In genomic region chr18:26869640-26870039, GRCh38 we compare ENCODE assay signal across 27 cellular contexts. TPM values are rescaled to one million over a fixed set of nuclear protein-coding genes. Genes with fewer than 3 reads are reported as not detected.
DNase-seq lines count a peak whose midpoint lies in the region; ATAC-seq and TF ChIP-seq lines count a peak whose summit lies in the region.
"Had no signal": no experiment of that assay in that cellular context is flagged by ENCODE, and none has a peak within 500 bp of the region (broad histone marks: within the 10 kb centered on the region; RNA-seq: fewer than 3 reads in every experiment).

No MANE protein-coding gene starts in this region.

- peak; percentile 14 for DNase-seq in NB4 (ENCODE audit: low read depth)
- no peak for DNase-seq in activated naive CD4-positive, alpha-beta T cell treated with anti-CD3 and anti-CD28 coated beads, Interleukin-2, amount 10 ng/mL, durations not matched to agents 7 days and 5 days
- no peak for DNase-seq in SK-N-SH
- DNase-seq: activated CD4-positive, alpha-beta T cell treated with anti-CD3 and anti-CD28 coated beads, Interleukin-2, amount 50 U/mL, for 48 hours; activated effector memory CD4-positive, alpha-beta T cell treated with Interleukin-2 at 50 U/mL for 16 hours; adrenal gland; DMS 273 treated with DMSO at 0.1 percent for 48 hours; foreskin keratinocyte; Karpas-422; NCI-H1105 treated with DMSO at 0.1 percent for 48 hours; NCI-H524; nucleus accumbens; SHP77 treated with DMSO at 0.1 percent for 48 hours; spleen; stimulated activated CD4-positive, alpha-beta T cell treated with anti-CD3 and anti-CD28 coated beads, Interleukin-4, amount 100 ng/mL, for 4 hours; stimulated activated naive CD8-positive, alpha-beta T cell treated with anti-CD3 and anti-CD28 coated beads, Interleukin-15, amount 100 ng/mL, for 72 hours; T-helper 1 cell; transverse colon had no signal

- no peak for TF ChIP-seq POLR2A in NB4 (IDR thresholded peaks at IDR 0.05; ENCODE audit: extremely low read depth, insufficient read length)

- TF ChIP-seq CTCF in NB4 (IDR thresholded peaks at IDR 0.05; ENCODE audit: low read depth, low read length): no peak
- TF ChIP-seq CTCF in SK-N-SH (IDR thresholded peaks at IDR 0.05): no peak

- no peaks in the 10 kb centered on the region for H3K9me2 ChIP-seq in SK-N-SH

- H3K27ac ChIP-seq in layer of hippocampus (ENCODE audit: low read depth, low read length): peak overlapping the region; percentile 58
- H3K27ac ChIP-seq in SK-N-SH (ENCODE audit: low read depth in 2 of 2, low read length in 1 of 2): no peak overlapping the region
- H3K27ac ChIP-seq: adrenal gland, foreskin keratinocyte, transverse colon, VCaP had no signal

- H3K36me3 Mint-ChIP-seq in activated naive CD4-positive, alpha-beta T cell treated with anti-CD3 and anti-CD28 coated beads, Interleukin-2, amount 10 ng/mL, durations not matched to agents 7 days and 5 days: no peaks in the 10 kb centered on the region
- H3K36me3 Mint-ChIP-seq: CD14-positive monocyte had no signal

- H2AFZ ChIP-seq in SK-N-SH (ENCODE audit: low read depth): no peak overlapping the region

- TF ChIP-seq EP300 in SK-N-SH (IDR thresholded peaks at IDR 0.05; ENCODE audit: borderline replicate concordance in 1 of 2, low read depth in 1 of 2, low read length in 1 of 2): no peak

- H3K4me2 ChIP-seq in SK-N-SH: no peak overlapping the region

- H3K9me3 ChIP-seq in SK-N-SH: no peaks in the 10 kb centered on the region
- H3K9me3 ChIP-seq: adrenal gland, spleen, transverse colon had no signal

- H3K27me3 Mint-ChIP-seq in activated naive CD4-positive, alpha-beta T cell treated with anti-CD3 and anti-CD28 coated beads, Interleukin-2, amount 10 ng/mL, durations not matched to agents 7 days and 5 days: peaks cover 1% of the 10 kb centered on the region

- no peak overlapping the region for H3K27ac Mint-ChIP-seq in activated naive CD4-positive, alpha-beta T cell treated with anti-CD3 and anti-CD28 coated beads, Interleukin-2, amount 10 ng/mL, durations not matched to agents 7 days and 5 days
- H3K27ac Mint-ChIP-seq: CD14-positive monocyte; dendritic cell treated with granulocyte-macrophage colony-stimulating factor and Interleukin-4, amounts not matched to agents 40 ng/mL and 50 ng/mL, for 4 days; stimulated activated naive CD8-positive, alpha-beta T cell treated with anti-CD3 and anti-CD28 coated beads, Interleukin-15, amount 100 ng/mL, for 72 hours had no signal

- no peaks in the 10 kb centered on the region for H3K4me1 Mint-ChIP-seq in activated naive CD4-positive, alpha-beta T cell treated with anti-CD3 and anti-CD28 coated beads, Interleukin-2, amount 10 ng/mL, durations not matched to agents 7 days and 5 days
- H3K4me1 Mint-ChIP-seq: stimulated activated naive CD8-positive, alpha-beta T cell treated with anti-CD3 and anti-CD28 coated beads, Interleukin-15, amount 100 ng/mL, for 72 hours had no signal

- no peaks in the 10 kb centered on the region for H3K36me3 ChIP-seq in SK-N-SH (replicated peaks in 1 of 2; ENCODE audit: control insufficient read depth in 1 of 2, insufficient read depth in 2 of 2, low read length in 1 of 2)
- H3K36me3 ChIP-seq: adrenal gland, spleen, transverse colon had no signal

- no peak overlapping the region for H3K9ac ChIP-seq in SK-N-SH

- no peaks in the 10 kb centered on the region for H3F3A ChIP-seq in SK-N-SH (replicated peaks; ENCODE audit: insufficient read depth)

- no peaks in the 10 kb centered on the region for H3K79me2 ChIP-seq in SK-N-SH (ENCODE audit: insufficient read depth)

- 38% methylated on average over 1 of the region's 1 CpG for WGBS in SK-N-SH (ENCODE audit: low lambda C conversion rate)

- POLR2A ChIA-PET in SK-N-SH (lab: Yijun Ruan, JAX): no interaction called here

- H3K9me3 Mint-ChIP-seq in activated naive CD4-positive, alpha-beta T cell treated with anti-CD3 and anti-CD28 coated beads, Interleukin-2, amount 10 ng/mL, durations not matched to agents 7 days and 5 days: no peaks in the 10 kb centered on the region
- H3K9me3 Mint-ChIP-seq: dendritic cell treated with granulocyte-macrophage colony-stimulating factor and Interleukin-4, amounts not matched to agents 40 ng/mL and 50 ng/mL, for 4 days had no signal

- H3K4me1 ChIP-seq in SK-N-SH (ENCODE audit: control insufficient read depth in 1 of 2, insufficient read depth in 2 of 2, low read depth in 1 of 2, low read length in 1 of 2): no peaks in the 10 kb centered on the region; a peak in 2 of 4 replicates
- H3K4me1 ChIP-seq: adrenal gland, foreskin keratinocyte, spleen had no signal

- H3K27me3 ChIP-seq in layer of hippocampus (ENCODE audit: control insufficient read depth, insufficient read depth, low read length) (no peaks in the 10 kb centered on the region), SK-N-SH (ENCODE audit: insufficient read depth) (no peaks in the 10 kb centered on the region; the same call in 1 of the 2 replicates)
- H3K27me3 ChIP-seq: adrenal gland had no signal

- TF ChIP-seq RAD21 in SK-N-SH (IDR thresholded peaks at IDR 0.05; ENCODE audit: low read length): no peak

- CTCF ChIA-PET in activated naive CD4-positive, alpha-beta T cell treated with anti-CD3 and anti-CD28 coated beads, Interleukin-2, amount 10 ng/mL, durations not matched to agents 7 days and 5 days (lab: Charles Lee): no interaction called here
- CTCF ChIA-PET in SK-N-SH (lab: Yijun Ruan, JAX): no interaction called here

- H4K20me1 ChIP-seq in SK-N-SH (ENCODE audit: insufficient read depth): no peaks in the 10 kb centered on the region

- H3K4me3 ChIP-seq in NB4 (ENCODE audit: low read depth, low read length) (no peak overlapping the region), SK-N-SH (ENCODE audit: low read depth in 2 of 2, low read length in 1 of 2) (no peak overlapping the region)
- H3K4me3 ChIP-seq: adrenal gland, spleen, transverse colon had no signal

- ATAC-seq in GM18867 (IDR thresholded peaks at IDR 0.05; ENCODE audit: unreplicated experiment) (peak; percentile 72), GM21786 (IDR thresholded peaks at IDR 0.05; ENCODE audit: unreplicated experiment) (peak; percentile 45), GM19397 (IDR thresholded peaks at IDR 0.05; ENCODE audit: unreplicated experiment) (no peak), GM18861 (IDR thresholded peaks at IDR 0.05; ENCODE audit: unreplicated experiment) (no peak)
- ATAC-seq: foreskin keratinocyte; stimulated activated naive CD8-positive, alpha-beta T cell treated with anti-CD3 and anti-CD28 coated beads, Interleukin-15, amount 100 ng/mL, for 72 hours had no signal

- H3K4me3 Mint-ChIP-seq in activated naive CD4-positive, alpha-beta T cell treated with anti-CD3 and anti-CD28 coated beads, Interleukin-2, amount 10 ng/mL, durations not matched to agents 7 days and 5 days: no peak overlapping the region
- H3K4me3 Mint-ChIP-seq: CD14-positive monocyte; dendritic cell treated with granulocyte-macrophage colony-stimulating factor and Interleukin-4, amounts not matched to agents 40 ng/mL and 50 ng/mL, for 4 days; stimulated activated naive CD8-positive, alpha-beta T cell treated with anti-CD3 and anti-CD28 coated beads, Interleukin-15, amount 100 ng/mL, for 72 hours had no signal

TF ChIP-seq in SK-N-SH, 30 proteins besides CTCF, POLR2A, EP300 and RAD21 (continues in another document):
- TF ChIP-seq JUND (IDR thresholded peaks at IDR 0.05) (no peak), RXRA (IDR thresholded peaks at IDR 0.05; ENCODE audit: borderline replicate concordance, low read depth) (no peak), IRF3 (IDR thresholded peaks at IDR 0.05; ENCODE audit: low read depth, low read length) (no peak), NFIC (IDR thresholded peaks at IDR 0.05; ENCODE audit: borderline replicate concordance) (no peak), FOXM1 (IDR thresholded peaks at IDR 0.05; ENCODE audit: low read depth) (no peak), TCF12 (IDR thresholded peaks at IDR 0.05) (no peak), TEAD4 (IDR thresholded peaks at IDR 0.05; ENCODE audit: borderline replicate concordance, insufficient read depth) (no peak), SIN3A (IDR thresholded peaks at IDR 0.05; ENCODE audit: borderline replicate concordance, low read depth, low read length) (no peak), MXI1 (IDR thresholded peaks at IDR 0.05; ENCODE audit: low read depth, low read length) (no peak), ELF1 (IDR thresholded peaks at IDR 0.05) (no peak), MEF2A (IDR thresholded peaks at IDR 0.05; ENCODE audit: borderline replicate concordance, low read depth) (no peak), FOSL2 (IDR thresholded peaks at IDR 0.05; ENCODE audit: borderline replicate concordance, low read depth) (no peak), ZBTB33 (IDR thresholded peaks at IDR 0.05; ENCODE audit: borderline replicate concordance, low read depth) (no peak)

RNA-seq across cellular contexts. Expression of gene AQP4, which starts 4.1 kb away (rescaled TPM):
- polyA plus RNA-seq in SK-N-SH (2012; rRNA removed): not detected in 2 replicates
- polyA plus RNA-seq in SK-N-SH (2012; cell fraction: cytosol; rRNA removed): not detected in 2 replicates
- polyA plus RNA-seq in SK-N-SH (2012; cell fraction: nucleus; rRNA removed): not detected in 2 replicates
- polyA plus RNA-seq: CD14-positive monocyte, foreskin keratinocyte, keratinocyte had no signal

Comparison
In these comparisons a context has a peak if more than half of its experiments do, and no peak if none do; other contexts are left out.
1. ATAC-seq: peak in GM18867 (single experiment) and GM21786 (single experiment); none in GM19397 (single experiment) and GM18861 (single experiment).